ENCODE assay signal across 8 cellular contexts in genomic region chr5:177455036-177455660, GRCh38. TPM values are rescaled to one million over a fixed set of nuclear protein-coding genes. Genes with fewer than 3 reads are reported as not detected.
DNase-seq lines count a peak whose midpoint lies in the region; ATAC-seq and TF ChIP-seq lines count a peak whose summit lies in the region.

No MANE protein-coding gene starts in this region.

- peak overlapping the region; percentile 62 for H3K9ac ChIP-seq in ES-I3 (ENCODE audit: low read depth, low read length)

- H3K4me3 ChIP-seq in SJSA1, result peak overlapping the region; percentile 52

- peak; percentile 65 for TF ChIP-seq CTCF in LNCAP (IDR thresholded peaks at IDR 0.05)

- no peak overlapping the region for H3K27ac Mint-ChIP-seq in activated naive CD4-positive, alpha-beta T cell treated with anti-CD3 and anti-CD28 coated beads for 36 hours

- no peaks in the 10 kb centered on the region for H3K36me3 ChIP-seq in ES-I3 (ENCODE audit: insufficient read depth, low read length)
- H3K36me3 ChIP-seq in SJSA1, result peaks cover 40% of the 10 kb centered on the region

- no peaks in the 10 kb centered on the region for H3K36me3 Mint-ChIP-seq in activated naive CD4-positive, alpha-beta T cell treated with anti-CD3 and anti-CD28 coated beads for 36 hours (ENCODE audit: low read depth)

- H3K9me3 Mint-ChIP-seq in activated naive CD4-positive, alpha-beta T cell treated with anti-CD3 and anti-CD28 coated beads for 36 hours, result no peaks in the 10 kb centered on the region

- no peaks in the 10 kb centered on the region for H3K27me3 Mint-ChIP-seq in activated naive CD4-positive, alpha-beta T cell treated with anti-CD3 and anti-CD28 coated beads for 36 hours (ENCODE audit: low read depth)

- H3K27me3 ChIP-seq in SJSA1 (replicated peaks), result no peaks in the 10 kb centered on the region

- H3K27ac ChIP-seq in SJSA1, result peak overlapping the region; percentile 16; the same call in 1 of the 2 replicates

- intact Hi-C loops in activated naive CD4-positive, alpha-beta T cell treated with anti-CD3 and anti-CD28 coated beads for 36 hours (cut with micrococcal nuclease), result loop anchor here (1.0 kb wide), 2 partner anchors 21 to 46 kb away; no protein-coding TSS in a partner anchor
- intact Hi-C loops in Right ventricle myocardium superior (cut with DNase I), result loop anchor here (2.0 kb wide), 2 partner anchors 46 to 52 kb away; no protein-coding TSS in a partner anchor
- intact Hi-C loops in posterior vena cava (cut with DNase I), result no loop called here

- peak; percentile 84 to 87 for DNase-seq in SJSA1 (ENCODE audit: low read depth in 1 of 2, low spot score in 2 of 2)
- peak; percentile 96 for DNase-seq in activated naive CD4-positive, alpha-beta T cell treated with anti-CD3 and anti-CD28 coated beads for 36 hours
- DNase-seq in Right ventricle myocardium superior, result peak; percentile 88
- peak; percentile 91 for DNase-seq in posterior vena cava (ENCODE audit: low spot score)
- DNase-seq in ureter (ENCODE audit: low spot score), result peak; percentile 89

- CTCF ChIA-PET in activated naive CD4-positive, alpha-beta T cell treated with anti-CD3 and anti-CD28 coated beads for 36 hours (lab: Charles Lee), result interaction anchor here (0.7 to 7.1 kb wide), 38 partner anchors 8 to 917 kb away, joined by 3 to 161 read pairs (median 5); partner anchors contain the start of genes F12, GRK6, LMAN2 and PDLIM7

- H3K4me1 Mint-ChIP-seq in activated naive CD4-positive, alpha-beta T cell treated with anti-CD3 and anti-CD28 coated beads for 36 hours (ENCODE audit: low read depth), result peaks cover 20% of the 10 kb centered on the region

- H3K9me3 ChIP-seq in ES-I3 (ENCODE audit: control insufficient read depth, insufficient read depth, low read length) (no peaks in the 10 kb centered on the region), SJSA1 (replicated peaks) (peaks cover 2% of the 10 kb centered on the region; the same call in 1 of the 2 replicates)

- H3K4me3 Mint-ChIP-seq in activated naive CD4-positive, alpha-beta T cell treated with anti-CD3 and anti-CD28 coated beads for 36 hours, result peak overlapping the region; percentile 79

- H3K4me1 ChIP-seq in ES-I3 (ENCODE audit: insufficient read depth, low read length) (peaks cover 17% of the 10 kb centered on the region), SJSA1 (replicated peaks) (peaks cover 27% of the 10 kb centered on the region)

- ATAC-seq in GM21786 (IDR thresholded peaks at IDR 0.05; ENCODE audit: unreplicated experiment) (peak; percentile 52), Right ventricle myocardium superior (ENCODE audit: poor library complexity) (peak; percentile 65)

RNA-seq across cellular contexts. Expression of gene PRR7, which starts 8.5 kb away (rescaled TPM):
- total RNA-seq in SJSA1 (2014; rRNA removed; shearing (Covaris generic)), result 7.4 and 12.6 TPM in 2 replicates
- 1 to 10 TPM; 7.4 to 8.2 TPM for total RNA-seq in activated naive CD4-positive, alpha-beta T cell treated with anti-CD3 and anti-CD28 coated beads for 36 hours
- total RNA-seq in Right ventricle myocardium superior, result 0.59 TPM
- 1 to 10 TPM in 1 of 2 donors, under 1 TPM in 1; 0.79 to 2.0 TPM for total RNA-seq in posterior vena cava
- total RNA-seq in ureter, result 2.6 TPM

RNA-seq across cellular contexts. Expression of gene DBN1, which starts 18.3 kb away (rescaled TPM):
- 147 and 149 TPM in 2 replicates for total RNA-seq in SJSA1 (2014; rRNA removed; shearing (Covaris generic))
- 10 to 100 TPM; 20.8 to 22.4 TPM for total RNA-seq in activated naive CD4-positive, alpha-beta T cell treated with anti-CD3 and anti-CD28 coated beads for 36 hours
- 24.2 TPM for total RNA-seq in Right ventricle myocardium superior
- 100 to 1,000 TPM in 1 of 2 donors, 10 to 100 TPM in 1; 94.9 to 121 TPM for total RNA-seq in posterior vena cava
- 41.5 TPM for total RNA-seq in ureter

RNA-seq across cellular contexts. Expression of gene GRK6, which starts 28.7 kb away (rescaled TPM):
- total RNA-seq in SJSA1 (2014; rRNA removed; shearing (Covaris generic)), result 103 and 113 TPM in 2 replicates
- 100 to 1,000 TPM; 117 to 133 TPM for total RNA-seq in activated naive CD4-positive, alpha-beta T cell treated with anti-CD3 and anti-CD28 coated beads for 36 hours
- 16.0 TPM for total RNA-seq in Right ventricle myocardium superior
- 10 to 100 TPM; 22.9 to 28.2 TPM for total RNA-seq in posterior vena cava
- total RNA-seq in ureter, result 30.8 TPM

RNA-seq across cellular contexts. Expression of gene PDLIM7, which starts 42.3 kb away (rescaled TPM):
- total RNA-seq in SJSA1 (2014; rRNA removed; shearing (Covaris generic)), result 175 and 274 TPM in 2 replicates
- total RNA-seq in activated naive CD4-positive, alpha-beta T cell treated with anti-CD3 and anti-CD28 coated beads for 36 hours, result 10 to 100 TPM; 41.2 to 42.2 TPM
- total RNA-seq in Right ventricle myocardium superior, result 37.0 TPM
- total RNA-seq in posterior vena cava, result 100 to 1,000 TPM; 448 to 580 TPM
- total RNA-seq in ureter, result 218 TPM

RNA-seq across cellular contexts. Expression of gene F12, which starts 45.8 kb away (rescaled TPM):
- total RNA-seq in SJSA1 (2014; rRNA removed; shearing (Covaris generic)), result 0.74 and 3.9 TPM in 2 replicates
- 1 to 10 TPM; 3.2 to 5.4 TPM for total RNA-seq in activated naive CD4-positive, alpha-beta T cell treated with anti-CD3 and anti-CD28 coated beads for 36 hours
- total RNA-seq in Right ventricle myocardium superior (not detected), posterior vena cava (under 1 TPM; 0.38 to 0.93 TPM), ureter (1.3 TPM)

Comparison
In these comparisons a context has a peak if more than half of its experiments do, and no peak if none do; other contexts are left out.
1. Peak in every context shown above with its lines: DNase-seq, ATAC-seq, H3K4me3 ChIP-seq and H3K27ac ChIP-seq.
2. intact Hi-C loops: an anchor here in activated naive CD4-positive, alpha-beta T cell treated with anti-CD3 and anti-CD28 coated beads for 36 hours (1.0 kb wide) and Right ventricle myocardium superior (2.0 kb wide); none called in posterior vena cava.